ENCODE assay signal across 1 cellular context in genomic region chr1:25905680-25906643, GRCh38.
TF ChIP-seq lines count a peak whose summit lies in the region.

STMN1 (minus strand) TSS chr1:25906419; CDS start chr1:25904676, 1,743 bp downstream.

TF ChIP-seq in K562, 482 proteins besides CTCF, POLR2A, EP300 and RAD21 (continued from another document and continues in another):
- no peak for TF ChIP-seq FOXA3 (CRISPR knock-in tag; conservative IDR thresholded peaks at IDR 0.05 in 1 of 2, IDR thresholded peaks at IDR 0.05 in 1 of 2)
- TF ChIP-seq NFRKB (IDR thresholded peaks at IDR 0.05; ENCODE audit: low read depth) = no peak; the same call in 1 of the 2 replicates
- TF ChIP-seq RBM34 (IDR thresholded peaks at IDR 0.05; ENCODE audit: borderline replicate concordance, insufficient read depth, low read length) = peak; percentile 90; the same call in 1 of the 2 replicates
- no peak for TF ChIP-seq ZNF589 (CRISPR knock-in tag; IDR thresholded peaks at IDR 0.05; ENCODE audit: low read depth)
- TF ChIP-seq KHSRP (IDR thresholded peaks at IDR 0.05) = no peak
- TF ChIP-seq CXXC5 (CRISPR knock-in tag; IDR thresholded peaks at IDR 0.05) = peak; percentile 94
- TF ChIP-seq, protein P1, sequence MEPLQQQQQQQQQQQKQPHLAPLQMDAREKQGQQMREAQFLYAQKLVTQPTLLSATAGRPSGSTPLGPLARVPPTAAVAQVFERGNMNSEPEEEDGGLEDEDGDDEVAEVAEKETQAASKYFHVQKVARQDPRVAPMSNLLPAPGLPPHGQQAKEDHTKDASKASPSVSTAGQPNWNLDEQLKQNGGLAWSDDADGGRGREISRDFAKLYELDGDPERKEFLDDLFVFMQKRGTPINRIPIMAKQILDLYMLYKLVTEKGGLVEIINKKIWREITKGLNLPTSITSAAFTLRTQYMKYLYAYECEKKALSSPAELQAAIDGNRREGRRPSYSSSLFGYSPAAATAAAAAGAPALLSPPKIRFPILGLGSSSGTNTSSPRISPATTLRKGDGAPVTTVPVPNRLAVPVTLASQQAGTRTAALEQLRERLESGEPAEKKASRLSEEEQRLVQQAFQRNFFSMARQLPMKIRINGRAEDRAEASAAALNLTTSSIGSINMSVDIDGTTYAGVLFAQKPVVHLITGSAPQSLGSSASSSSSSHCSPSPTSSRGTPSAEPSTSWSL (CRISPR knock-in tag; IDR thresholded peaks at IDR 0.05; ENCODE audit: borderline replicate concordance) = no peak
- 0 out of 2 replicates have a peak, but pooled peaks have one; percentile 12 for TF ChIP-seq ZNF384 (IDR thresholded peaks at IDR 0.05; ENCODE audit: low read depth, low read length)
- TF ChIP-seq ZKSCAN1 (IDR thresholded peaks at IDR 0.05; ENCODE audit: low read depth, low read length) = peak; percentile 66; the same call in 1 of the 2 replicates
- TF ChIP-seq PHF21A (IDR thresholded peaks at IDR 0.05; ENCODE audit: borderline replicate concordance, low read depth) = 0 out of 2 replicates have a peak, but pooled peaks have one; percentile 25
- no peak for TF ChIP-seq ZNF224 (CRISPR knock-in tag; IDR thresholded peaks at IDR 0.05)
- TF ChIP-seq, protein P2, sequence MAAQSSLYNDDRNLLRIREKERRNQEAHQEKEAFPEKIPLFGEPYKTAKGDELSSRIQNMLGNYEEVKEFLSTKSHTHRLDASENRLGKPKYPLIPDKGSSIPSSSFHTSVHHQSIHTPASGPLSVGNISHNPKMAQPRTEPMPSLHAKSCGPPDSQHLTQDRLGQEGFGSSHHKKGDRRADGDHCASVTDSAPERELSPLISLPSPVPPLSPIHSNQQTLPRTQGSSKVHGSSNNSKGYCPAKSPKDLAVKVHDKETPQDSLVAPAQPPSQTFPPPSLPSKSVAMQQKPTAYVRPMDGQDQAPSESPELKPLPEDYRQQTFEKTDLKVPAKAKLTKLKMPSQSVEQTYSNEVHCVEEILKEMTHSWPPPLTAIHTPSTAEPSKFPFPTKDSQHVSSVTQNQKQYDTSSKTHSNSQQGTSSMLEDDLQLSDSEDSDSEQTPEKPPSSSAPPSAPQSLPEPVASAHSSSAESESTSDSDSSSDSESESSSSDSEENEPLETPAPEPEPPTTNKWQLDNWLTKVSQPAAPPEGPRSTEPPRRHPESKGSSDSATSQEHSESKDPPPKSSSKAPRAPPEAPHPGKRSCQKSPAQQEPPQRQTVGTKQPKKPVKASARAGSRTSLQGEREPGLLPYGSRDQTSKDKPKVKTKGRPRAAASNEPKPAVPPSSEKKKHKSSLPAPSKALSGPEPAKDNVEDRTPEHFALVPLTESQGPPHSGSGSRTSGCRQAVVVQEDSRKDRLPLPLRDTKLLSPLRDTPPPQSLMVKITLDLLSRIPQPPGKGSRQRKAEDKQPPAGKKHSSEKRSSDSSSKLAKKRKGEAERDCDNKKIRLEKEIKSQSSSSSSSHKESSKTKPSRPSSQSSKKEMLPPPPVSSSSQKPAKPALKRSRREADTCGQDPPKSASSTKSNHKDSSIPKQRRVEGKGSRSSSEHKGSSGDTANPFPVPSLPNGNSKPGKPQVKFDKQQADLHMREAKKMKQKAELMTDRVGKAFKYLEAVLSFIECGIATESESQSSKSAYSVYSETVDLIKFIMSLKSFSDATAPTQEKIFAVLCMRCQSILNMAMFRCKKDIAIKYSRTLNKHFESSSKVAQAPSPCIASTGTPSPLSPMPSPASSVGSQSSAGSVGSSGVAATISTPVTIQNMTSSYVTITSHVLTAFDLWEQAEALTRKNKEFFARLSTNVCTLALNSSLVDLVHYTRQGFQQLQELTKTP (IDR thresholded peaks at IDR 0.05; ENCODE audit: low read depth in 1 of 2, partially characterized antibody in 2 of 2) = peak in 1 of 2 experiments; percentile 49
- no peak for TF ChIP-seq RBM39 (optimal IDR thresholded peaks at IDR 0.05; ENCODE audit: low read depth, low read length)
- no peak for TF ChIP-seq IRF9 (tag; IDR thresholded peaks at IDR 0.05)
- peak; percentile 64; the same call in 1 of the 2 replicates for TF ChIP-seq CHCHD3 (CRISPR knock-in tag; IDR thresholded peaks at IDR 0.05)
- TF ChIP-seq PRMT5 (CRISPR knock-in tag; IDR thresholded peaks at IDR 0.05) = 0 out of 2 replicates have a peak, but pooled peaks have one; percentile 11
- peak; percentile 18; the same call in 1 of the 2 replicates for TF ChIP-seq NBN (IDR thresholded peaks at IDR 0.05; ENCODE audit: low read depth)
- no peak for TF ChIP-seq GTF3C2 (IDR thresholded peaks at IDR 0.05; ENCODE audit: borderline replicate concordance, extremely low read depth, insufficient read length)
- TF ChIP-seq ZNF311 (CRISPR knock-in tag; IDR thresholded peaks at IDR 0.05) = no peak
- TF ChIP-seq CREB3 (tag; conservative IDR thresholded peaks at IDR 0.05; ENCODE audit: low read depth) = no peak
- no peak for TF ChIP-seq CBX2 (IDR thresholded peaks at IDR 0.05; ENCODE audit: insufficient read depth, low read length, poor library complexity, severe bottlenecking)
- TF ChIP-seq ZNF217 (CRISPR knock-in tag; IDR thresholded peaks at IDR 0.05) = no peak
- TF ChIP-seq ZNF586 (CRISPR knock-in tag; conservative IDR thresholded peaks at IDR 0.05) = no peak
- TF ChIP-seq SREBF1 (IDR thresholded peaks at IDR 0.05; ENCODE audit: borderline replicate concordance, low read depth, low read length) = no peak
- TF ChIP-seq ILK (tag; IDR thresholded peaks at IDR 0.05; ENCODE audit: borderline replicate concordance, low read depth) = no peak
- no peak for TF ChIP-seq ELK3 (CRISPR knock-in tag; IDR thresholded peaks at IDR 0.05)
- TF ChIP-seq ZFPM2 (CRISPR knock-in tag; IDR thresholded peaks at IDR 0.05) = no peak
- TF ChIP-seq, protein P3, sequence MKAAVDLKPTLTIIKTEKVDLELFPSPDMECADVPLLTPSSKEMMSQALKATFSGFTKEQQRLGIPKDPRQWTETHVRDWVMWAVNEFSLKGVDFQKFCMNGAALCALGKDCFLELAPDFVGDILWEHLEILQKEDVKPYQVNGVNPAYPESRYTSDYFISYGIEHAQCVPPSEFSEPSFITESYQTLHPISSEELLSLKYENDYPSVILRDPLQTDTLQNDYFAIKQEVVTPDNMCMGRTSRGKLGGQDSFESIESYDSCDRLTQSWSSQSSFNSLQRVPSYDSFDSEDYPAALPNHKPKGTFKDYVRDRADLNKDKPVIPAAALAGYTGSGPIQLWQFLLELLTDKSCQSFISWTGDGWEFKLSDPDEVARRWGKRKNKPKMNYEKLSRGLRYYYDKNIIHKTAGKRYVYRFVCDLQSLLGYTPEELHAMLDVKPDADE (conservative IDR thresholded peaks at IDR 0.05; ENCODE audit: control insufficient read depth, low read depth, low read length) = peak; percentile 91
- peak; percentile 50; the same call in 1 of the 2 replicates for TF ChIP-seq CHD2 (IDR thresholded peaks at IDR 0.05; ENCODE audit: low read depth, low read length)
- TF ChIP-seq ZNF174 (CRISPR knock-in tag; IDR thresholded peaks at IDR 0.05) = no peak
- TF ChIP-seq ZNF408 (CRISPR knock-in tag; IDR thresholded peaks at IDR 0.05; ENCODE audit: low read depth) = no peak
- TF ChIP-seq ZNF24 (IDR thresholded peaks at IDR 0.05) = no peak
- 0 out of 2 replicates have a peak, but pooled peaks have one; percentile 40 for TF ChIP-seq RBM14 (IDR thresholded peaks at IDR 0.05; ENCODE audit: borderline replicate concordance, insufficient read depth, low read depth, low read length)
- TF ChIP-seq, protein P4, sequence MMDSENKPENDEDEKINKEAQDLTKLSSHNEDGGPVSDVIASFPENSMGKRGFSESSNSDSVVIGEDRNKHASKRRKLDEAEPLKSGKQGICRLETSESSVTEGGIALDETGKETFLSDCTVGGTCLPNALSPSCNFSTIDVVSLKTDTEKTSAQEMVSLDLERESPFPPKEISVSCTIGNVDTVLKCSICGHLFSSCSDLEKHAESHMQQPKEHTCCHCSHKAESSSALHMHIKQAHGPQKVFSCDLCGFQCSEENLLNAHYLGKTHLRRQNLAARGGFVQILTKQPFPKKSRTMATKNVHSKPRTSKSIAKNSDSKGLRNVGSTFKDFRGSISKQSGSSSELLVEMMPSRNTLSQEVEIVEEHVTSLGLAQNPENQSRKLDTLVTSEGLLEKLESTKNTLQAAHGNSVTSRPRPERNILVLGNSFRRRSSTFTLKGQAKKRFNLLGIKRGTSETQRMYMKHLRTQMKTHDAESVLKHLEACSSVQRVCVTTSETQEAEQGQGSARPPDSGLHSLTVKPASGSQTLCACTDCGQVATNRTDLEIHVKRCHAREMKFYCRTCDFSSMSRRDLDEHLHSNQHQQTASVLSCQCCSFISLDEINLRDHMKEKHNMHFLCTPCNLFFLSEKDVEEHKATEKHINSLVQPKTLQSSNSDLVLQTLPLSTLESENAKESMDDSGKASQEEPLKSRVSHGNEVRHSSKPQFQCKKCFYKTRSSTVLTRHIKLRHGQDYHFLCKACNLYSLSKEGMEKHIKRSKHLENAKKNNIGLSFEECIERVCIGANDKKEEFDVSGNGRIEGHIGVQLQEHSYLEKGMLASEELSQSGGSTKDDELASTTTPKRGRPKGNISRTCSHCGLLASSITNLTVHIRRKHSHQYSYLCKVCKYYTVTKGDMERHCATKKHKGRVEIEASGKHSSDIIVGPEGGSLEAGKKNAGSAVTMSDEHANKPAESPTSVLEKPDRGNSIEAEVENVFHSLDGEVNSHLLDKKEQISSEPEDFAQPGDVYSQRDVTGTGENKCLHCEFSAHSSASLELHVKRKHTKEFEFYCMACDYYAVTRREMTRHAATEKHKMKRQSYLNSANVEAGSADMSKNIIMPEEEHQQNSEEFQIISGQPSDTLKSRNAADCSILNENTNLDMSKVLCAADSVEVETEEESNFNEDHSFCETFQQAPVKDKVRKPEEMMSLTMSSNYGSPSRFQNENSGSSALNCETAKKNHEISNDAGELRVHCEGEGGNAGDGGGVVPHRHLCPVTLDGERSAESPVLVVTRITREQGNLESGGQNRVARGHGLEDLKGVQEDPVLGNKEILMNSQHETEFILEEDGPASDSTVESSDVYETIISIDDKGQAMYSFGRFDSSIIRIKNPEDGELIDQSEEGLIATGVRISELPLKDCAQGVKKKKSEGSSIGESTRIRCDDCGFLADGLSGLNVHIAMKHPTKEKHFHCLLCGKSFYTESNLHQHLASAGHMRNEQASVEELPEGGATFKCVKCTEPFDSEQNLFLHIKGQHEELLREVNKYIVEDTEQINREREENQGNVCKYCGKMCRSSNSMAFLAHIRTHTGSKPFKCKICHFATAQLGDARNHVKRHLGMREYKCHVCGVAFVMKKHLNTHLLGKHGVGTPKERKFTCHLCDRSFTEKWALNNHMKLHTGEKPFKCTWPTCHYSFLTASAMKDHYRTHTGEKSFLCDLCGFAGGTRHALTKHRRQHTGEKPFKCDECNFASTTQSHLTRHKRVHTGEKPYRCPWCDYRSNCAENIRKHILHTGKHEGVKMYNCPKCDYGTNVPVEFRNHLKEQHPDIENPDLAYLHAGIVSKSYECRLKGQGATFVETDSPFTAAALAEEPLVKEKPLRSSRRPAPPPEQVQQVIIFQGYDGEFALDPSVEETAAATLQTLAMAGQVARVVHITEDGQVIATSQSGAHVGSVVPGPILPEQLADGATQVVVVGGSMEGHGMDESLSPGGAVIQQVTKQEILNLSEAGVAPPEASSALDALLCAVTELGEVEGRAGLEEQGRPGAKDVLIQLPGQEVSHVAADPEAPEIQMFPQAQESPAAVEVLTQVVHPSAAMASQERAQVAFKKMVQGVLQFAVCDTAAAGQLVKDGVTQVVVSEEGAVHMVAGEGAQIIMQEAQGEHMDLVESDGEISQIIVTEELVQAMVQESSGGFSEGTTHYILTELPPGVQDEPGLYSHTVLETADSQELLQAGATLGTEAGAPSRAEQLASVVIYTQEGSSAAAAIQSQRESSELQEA (IDR thresholded peaks at IDR 0.05; ENCODE audit: low read depth) = no peak
- no peak for TF ChIP-seq ZNF639 (CRISPR knock-in tag; conservative IDR thresholded peaks at IDR 0.05 in 1 of 2, IDR thresholded peaks at IDR 0.05 in 1 of 2)
